Comparison of ENCODE assay signal across 8 cellular contexts in the genomic region with DNA sequence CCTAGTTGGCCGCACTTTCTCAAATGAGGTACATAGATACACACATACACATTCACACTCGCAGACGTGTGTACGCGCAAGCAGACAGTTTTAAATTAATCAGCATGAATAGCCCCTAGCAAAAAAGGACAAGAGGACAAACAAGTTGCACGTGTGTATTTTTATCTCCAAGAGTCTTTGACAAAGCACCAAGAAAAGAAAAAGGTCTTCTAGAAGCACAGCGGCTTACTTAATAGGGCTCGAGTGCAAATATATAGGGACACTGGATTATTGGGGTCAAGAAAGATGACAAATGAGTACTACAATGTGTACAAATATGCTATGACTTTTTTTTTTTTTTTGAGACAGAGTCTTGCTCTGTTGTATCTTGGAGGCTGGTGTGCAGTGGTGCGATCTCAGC. TPM values are rescaled to one million over a fixed set of nuclear protein-coding genes. Genes with fewer than 3 reads are reported as not detected.
A peak's percentile ranks its signal among the peaks of the same experiment; 100 is the strongest.
DNase-seq lines count a peak whose midpoint lies in the region; ATAC-seq and TF ChIP-seq lines count a peak whose summit lies in the region.

No MANE protein-coding gene starts in this region.

- H3K36me3 Mint-ChIP-seq in activated T-cell treated with anti-CD3 and anti-CD28 coated beads, Interleukin-2, amount 50 U/mL, for 72 hours (ENCODE audit: insufficient read depth in 2 of 2): peaks cover 15 to 16% of the 10 kb centered on the region in 2 donors
- no peaks in the 10 kb centered on the region for H3K36me3 Mint-ChIP-seq in WTC11
- peaks cover 0 to 5% (median 0%) of the 10 kb centered on the region in 3 donors for H3K36me3 Mint-ChIP-seq in immature natural killer cell

- WGBS in tibial nerve, 2 donors: 71 to 79% methylated on average over 9 of the region's 9 CpGs

- peak overlapping the region; percentile 84 to 92 (median 88) for H3K27ac ChIP-seq in tibial nerve

- H3K4me1 ChIP-seq in tibial nerve: peaks cover 0 to 32% (median 14%) of the 10 kb centered on the region in 4 donors

- DNase-seq in activated T-cell treated with anti-CD3 and anti-CD28 coated beads, Interleukin-2, amount 50 U/mL, for 72 hours: no peak
- no peak for DNase-seq in activated T-cell treated with anti-CD3 and anti-CD28 coated beads for 4 hours
- no peak for DNase-seq in WTC11 (ENCODE audit: low spot score)
- DNase-seq in immature natural killer cell: no peak
- no peak for DNase-seq in tibial nerve (ENCODE audit: low spot score in 2 of 2)
- DNase-seq in GM10266 (ENCODE audit: extremely low spot score): no peak
- no peak for DNase-seq in dedifferentiated amniotic fluid mesenchymal stem cell (ENCODE audit: extremely low spot score)

- TF ChIP-seq CTCF in WTC11 (IDR thresholded peaks at IDR 0.05) (no peak), tibial nerve (IDR thresholded peaks at IDR 0.05) (no peak), GM10266 (IDR thresholded peaks at IDR 0.05; ENCODE audit: control insufficient read depth, insufficient read depth, low read depth, missing control alignments) (no peak)

- peak overlapping the region; percentile 29 for H3K27ac Mint-ChIP-seq in activated T-cell treated with anti-CD3 and anti-CD28 coated beads, Interleukin-2, amount 50 U/mL, for 72 hours
- H3K27ac Mint-ChIP-seq in WTC11: no peak overlapping the region
- H3K27ac Mint-ChIP-seq in immature natural killer cell: peak overlapping the region; percentile 51 to 95 (median 80)

- no peaks in the 10 kb centered on the region for H3K27me3 Mint-ChIP-seq in activated T-cell treated with anti-CD3 and anti-CD28 coated beads, Interleukin-2, amount 50 U/mL, for 72 hours (ENCODE audit: low read depth)
- peaks cover 37% of the 10 kb centered on the region for H3K27me3 Mint-ChIP-seq in WTC11 (ENCODE audit: low read depth)
- peaks cover 11 to 19% (median 14%) of the 10 kb centered on the region in 3 donors for H3K27me3 Mint-ChIP-seq in immature natural killer cell (ENCODE audit: low read depth in 3 of 3)

- CTCF ChIA-PET in WTC11 (lab: Charles Lee): interaction anchor here (0.9 to 2.6 kb wide), 2 partner anchors 297 to 305 kb away, joined by 4 to 21 read pairs; no protein-coding TSS in a partner anchor

- no peak for TF ChIP-seq POLR2A in tibial nerve (IDR thresholded peaks at IDR 0.05)

- H3K9me3 Mint-ChIP-seq in activated T-cell treated with anti-CD3 and anti-CD28 coated beads, Interleukin-2, amount 50 U/mL, for 72 hours: no peaks in the 10 kb centered on the region
- H3K9me3 Mint-ChIP-seq in WTC11 (no peaks in the 10 kb centered on the region), immature natural killer cell (no peaks in the 10 kb centered on the region)

- H3K36me3 ChIP-seq in tibial nerve: no peaks in the 10 kb centered on the region

- POLR2A ChIA-PET in WTC11 (lab: Charles Lee): no interaction called here

- H3K4me3 ChIP-seq in tibial nerve: no peak overlapping the region

- no peaks in the 10 kb centered on the region for H3K27me3 ChIP-seq in tibial nerve

- H3K9me3 ChIP-seq in tibial nerve: no peaks in the 10 kb centered on the region

- ATAC-seq in activated T-cell treated with anti-CD3 and anti-CD28 coated beads, Interleukin-2, amount 50 U/mL, for 72 hours (replicated peaks in 1 of 2): no peak
- ATAC-seq in WTC11 (no peak), GM18498 (IDR thresholded peaks at IDR 0.05; ENCODE audit: unreplicated experiment) (no peak)

- TF ChIP-seq EP300 in tibial nerve (IDR thresholded peaks at IDR 0.05): no peak

- peaks cover 27% of the 10 kb centered on the region for H3K4me1 Mint-ChIP-seq in activated T-cell treated with anti-CD3 and anti-CD28 coated beads, Interleukin-2, amount 50 U/mL, for 72 hours (ENCODE audit: low read depth)
- H3K4me1 Mint-ChIP-seq in WTC11: peaks cover 24% of the 10 kb centered on the region
- peaks cover 43 to 52% of the 10 kb centered on the region in 2 donors for H3K4me1 Mint-ChIP-seq in immature natural killer cell

- H3K4me3 Mint-ChIP-seq in activated T-cell treated with anti-CD3 and anti-CD28 coated beads, Interleukin-2, amount 50 U/mL, for 72 hours: peak overlapping the region; percentile 88 to 89
- H3K4me3 Mint-ChIP-seq in WTC11 (peak overlapping the region; percentile 70), immature natural killer cell (peak overlapping the region; percentile 85 to 95 (median 89))

TF ChIP-seq in WTC11, 78 proteins besides CTCF, POLR2A, EP300 and RAD21:
- TF ChIP-seq ZSCAN18 (CRISPR knock-in tag; IDR thresholded peaks at IDR 0.05) (no peak), ZMAT4 (CRISPR knock-in tag; IDR thresholded peaks at IDR 0.05) (no peak), ATF2 (CRISPR knock-in tag; IDR thresholded peaks at IDR 0.05; ENCODE audit: borderline replicate concordance, low read depth) (no peak), FOXP1 (CRISPR knock-in tag; IDR thresholded peaks at IDR 0.05; ENCODE audit: borderline replicate concordance) (no peak), NR1H2 (CRISPR knock-in tag; IDR thresholded peaks at IDR 0.05) (no peak)

RNA-seq across cellular contexts. Expression of gene BCL2, which starts 1.7 kb away (rescaled TPM):
- 100 to 1,000 TPM in 1 of 2 donors, 10 to 100 TPM in 1; 98.3 to 133 TPM for total RNA-seq in activated T-cell treated with anti-CD3 and anti-CD28 coated beads, Interleukin-2, amount 50 U/mL, for 72 hours
- total RNA-seq in WTC11 (2021) (2.2 to 2.6 TPM (median 2.3 TPM) in 3 replicates), tibial nerve (10 to 100 TPM; 54.7 to 79.1 (median 67.0) TPM)
- 1 to 10 TPM; 5.1 to 8.0 (median 5.7) TPM for polyA plus RNA-seq in immature natural killer cell

RNA-seq across cellular contexts. Expression of gene KDSR, which starts 45.7 kb away (rescaled TPM):
- 10 to 100 TPM; 69.6 to 81.0 TPM for total RNA-seq in activated T-cell treated with anti-CD3 and anti-CD28 coated beads, Interleukin-2, amount 50 U/mL, for 72 hours
- total RNA-seq in WTC11 (2021) (48.4 to 51.8 TPM (median 49.5 TPM) in 3 replicates), tibial nerve (10 to 100 TPM; 44.1 to 62.4 (median 54.8) TPM)
- 10 to 100 TPM; 37.7 to 45.6 (median 39.2) TPM for polyA plus RNA-seq in immature natural killer cell

Comparison
In these comparisons a context has a peak if more than half of its experiments do, and no peak if none do; other contexts are left out.
1. RNA of gene BCL2, which starts 1.7 kb away (total RNA-seq): 98.3 to 133 TPM in activated T-cell treated with anti-CD3 and anti-CD28 coated beads, Interleukin-2, amount 50 U/mL, for 72 hours and 54.7 to 79.1 TPM in tibial nerve; 2.2 to 2.6 TPM in WTC11; every median in the first group is over 10 times any median in the second.
2. Peak in every context shown above with its lines, with median percentiles within 50 percentile points of each other: H3K4me3 Mint-ChIP-seq.